ENCODE assay signal across 8 cellular contexts in genomic region chr6:40845588-40845987, GRCh38.
DNase-seq lines count a peak whose midpoint lies in the region; ATAC-seq, FAIRE-seq and TF ChIP-seq lines count a peak whose summit lies in the region.

No MANE protein-coding gene starts in this region.

- H3K36me3 ChIP-seq in upper lobe of left lung: no peaks in the 10 kb centered on the region

- POLR2A ChIA-PET in A549 (lab: Yijun Ruan, JAX): no interaction called here

- no peak for FAIRE-seq in A549 (lab: Jason Lieb, UNC)

- no peak overlapping the region for H3K27ac ChIP-seq in A549
- no peak overlapping the region for H3K27ac ChIP-seq in upper lobe of left lung

- in situ Hi-C loops in astrocyte of the spinal cord (cut with HindIII; ENCODE audit: low sequenced_read_pairs): no loop called here

- no peak overlapping the region for H3K4me2 ChIP-seq in A549

- TF ChIP-seq POLR2A in A549 (IDR thresholded peaks at IDR 0.05; ENCODE audit: low read length) (no peak), upper lobe of left lung (IDR thresholded peaks at IDR 0.05) (no peak)

- H3K9me3 ChIP-seq in A549 (no peaks in the 10 kb centered on the region), upper lobe of left lung (no peaks in the 10 kb centered on the region)

- no peaks in the 10 kb centered on the region for H3K4me1 ChIP-seq in A549
- no peaks in the 10 kb centered on the region for H3K4me1 ChIP-seq in upper lobe of left lung

- TF ChIP-seq RAD21 in A549 (conservative IDR thresholded peaks at IDR 0.05 in 1 of 2, IDR thresholded peaks at IDR 0.05 in 1 of 2): peak; percentile 54 to 59; a peak in 4 of 5 replicates

- CTCF ChIA-PET in A549 (lab: Yijun Ruan, JAX): interaction anchor here (0.9 to 2.2 kb wide), 10 partner anchors 10 to 864 kb away, joined by 3 to 11 read pairs (median 3); no protein-coding TSS in a partner anchor

- 5% methylated on average over 3 of the region's 3 CpGs for WGBS in A549 (ENCODE audit: missing lambda C conversion rate)
- WGBS in upper lobe of left lung, 2 donors: 40 to 55% methylated on average over 3 of the region's 3 CpGs

- no peaks in the 10 kb centered on the region for H3K27me3 ChIP-seq in upper lobe of left lung

- TF ChIP-seq CTCF in A549 (IDR thresholded peaks at IDR 0.05): peak; percentile 44
- peak; percentile 72 for TF ChIP-seq CTCF in astrocyte of the spinal cord (IDR thresholded peaks at IDR 0.05; ENCODE audit: low read depth, low read length)
- TF ChIP-seq CTCF in upper lobe of left lung (IDR thresholded peaks at IDR 0.05): peak in 4 of 6 experiments; percentile 12 to 45 (median 26)

- DNase-seq in A549 (ENCODE audit: low read depth in 1 of 2, low spot score in 1 of 2) (peak; percentile 15 to 52), ELR (ENCODE audit: low read depth) (peak; percentile 64), NCI-H748 (lab: John Stamatoyannopoulos, UW; ENCODE audit: unreplicated experiment) (peak; percentile 55), astrocyte of the spinal cord (ENCODE audit: low read depth, low spot score) (peak; percentile 35), left colon (peak; percentile 28 to 46), upper lobe of left lung (no peak)

- no peak overlapping the region for H3K4me3 ChIP-seq in A549
- no peak overlapping the region for H3K4me3 ChIP-seq in astrocyte of the spinal cord (ENCODE audit: low read depth, low read length)
- H3K4me3 ChIP-seq in upper lobe of left lung: no peak overlapping the region

- TF ChIP-seq EP300 in A549 (IDR thresholded peaks at IDR 0.05) (no peak), upper lobe of left lung (IDR thresholded peaks at IDR 0.05) (no peak)

- ATAC-seq in A549 (peak; percentile 81 to 86; a peak in 5 of 6 replicates), left colon (peak; percentile 33), upper lobe of left lung (ENCODE audit: low FRiP score in 2 of 2) (no peak), HG02970 (IDR thresholded peaks at IDR 0.05; ENCODE audit: low FRiP score, unreplicated experiment) (no peak), GM21360 (IDR thresholded peaks at IDR 0.05; ENCODE audit: unreplicated experiment) (no peak)

- intact Hi-C loops in left colon (cut with DNase I, micrococcal nuclease): no loop called here

TF ChIP-seq in A549, 52 proteins besides CTCF, POLR2A, EP300 and RAD21:
- no peak for TF ChIP-seq ZC3H11A (IDR thresholded peaks at IDR 0.05)
- TF ChIP-seq SMC3 (IDR thresholded peaks at IDR 0.05): peak; percentile 61
- TF ChIP-seq RNF2 (IDR thresholded peaks at IDR 0.05; ENCODE audit: borderline replicate concordance, low read depth): no peak
- TF ChIP-seq RCOR1 (IDR thresholded peaks at IDR 0.05; ENCODE audit: low read depth, low read length): no peak
- no peak for TF ChIP-seq ZNF302 (CRISPR knock-in tag; IDR thresholded peaks at IDR 0.05)
- TF ChIP-seq MAZ (IDR thresholded peaks at IDR 0.05; ENCODE audit: borderline replicate concordance, low read depth, low read length): no peak
TF ChIP-seq in A549: peak in this region for 1.

Comparison
In these comparisons a context has a peak if more than half of its experiments do, and no peak if none do; other contexts are left out.
1. ATAC-seq: peak in A549 (2 of 2) and left colon (single experiment); none in upper lobe of left lung (0 of 2), HG02970 (single experiment) and GM21360 (single experiment).
2. DNase-seq: peak in A549 (2 of 2), ELR (single experiment), NCI-H748 (single experiment), astrocyte of the spinal cord (single experiment) and left colon (2 of 2); none in upper lobe of left lung (0 of 2).
3. Peak in every context shown above with its lines, with median percentiles within 50 percentile points of each other: CTCF ChIP-seq.